Comparison of ENCODE assay signal across 1 cellular context in the genomic region with DNA sequence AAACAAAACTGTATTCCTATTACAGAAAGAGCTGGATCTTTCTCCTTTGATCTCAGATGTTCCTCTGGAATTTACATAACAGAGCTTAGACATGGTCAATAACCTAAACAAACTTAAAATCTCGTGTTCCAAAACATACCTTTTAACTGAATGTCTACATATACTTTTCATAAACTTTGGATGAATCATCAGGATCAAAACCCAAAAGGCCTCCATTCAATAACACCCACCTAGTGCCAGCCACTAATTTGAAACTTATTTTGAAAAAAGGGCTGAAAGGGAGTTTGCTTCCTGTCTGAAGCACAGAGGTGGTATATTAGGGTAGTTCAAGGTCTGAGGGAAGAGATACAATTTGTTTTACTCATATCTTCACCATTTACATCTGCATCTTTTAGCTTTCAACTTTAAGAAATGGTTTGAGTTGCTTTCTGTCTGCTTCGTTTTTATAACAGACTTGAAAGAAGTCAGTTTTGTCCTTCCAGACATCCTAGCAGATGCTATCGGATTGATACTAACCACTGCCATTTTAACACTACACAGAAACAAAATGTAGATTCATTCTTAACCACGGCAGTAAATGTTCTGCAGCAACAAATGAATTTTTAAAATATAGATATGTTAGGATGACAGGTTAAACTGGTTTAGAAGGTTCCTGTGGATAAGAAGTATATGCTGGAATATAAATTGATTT.
TF ChIP-seq lines count a peak whose summit lies in the region.

No MANE protein-coding gene starts in this region.

TF ChIP-seq in SK-N-SH treated with all-trans-retinoic acid at 6 μM for 48 hours, 23 proteins besides CTCF, POLR2A, EP300 and RAD21:
- TF ChIP-seq, protein P1, sequence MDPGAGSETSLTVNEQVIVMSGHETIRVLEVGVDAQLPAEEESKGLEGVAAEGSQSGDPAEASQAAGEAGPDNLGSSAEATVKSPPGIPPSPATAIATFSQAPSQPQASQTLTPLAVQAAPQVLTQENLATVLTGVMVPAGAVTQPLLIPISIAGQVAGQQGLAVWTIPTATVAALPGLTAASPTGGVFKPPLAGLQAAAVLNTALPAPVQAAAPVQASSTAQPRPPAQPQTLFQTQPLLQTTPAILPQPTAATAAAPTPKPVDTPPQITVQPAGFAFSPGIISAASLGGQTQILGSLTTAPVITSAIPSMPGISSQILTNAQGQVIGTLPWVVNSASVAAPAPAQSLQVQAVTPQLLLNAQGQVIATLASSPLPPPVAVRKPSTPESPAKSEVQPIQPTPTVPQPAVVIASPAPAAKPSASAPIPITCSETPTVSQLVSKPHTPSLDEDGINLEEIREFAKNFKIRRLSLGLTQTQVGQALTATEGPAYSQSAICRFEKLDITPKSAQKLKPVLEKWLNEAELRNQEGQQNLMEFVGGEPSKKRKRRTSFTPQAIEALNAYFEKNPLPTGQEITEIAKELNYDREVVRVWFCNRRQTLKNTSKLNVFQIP (CRISPR knock-in tag; IDR thresholded peaks at IDR 0.05; ENCODE audit: borderline replicate concordance, low read depth), result no peak
- TF ChIP-seq ISL1 (CRISPR knock-in tag; IDR thresholded peaks at IDR 0.05) (no peak), ZNF8 (CRISPR knock-in tag; IDR thresholded peaks at IDR 0.05) (no peak), ZFP3 (CRISPR knock-in tag; IDR thresholded peaks at IDR 0.05) (no peak), CSDC2 (CRISPR knock-in tag; IDR thresholded peaks at IDR 0.05) (no peak), TOX (CRISPR knock-in tag; IDR thresholded peaks at IDR 0.05; ENCODE audit: borderline replicate concordance) (no peak), BACH2 (CRISPR knock-in tag; IDR thresholded peaks at IDR 0.05; ENCODE audit: borderline replicate concordance) (no peak), SNAI2 (CRISPR knock-in tag; IDR thresholded peaks at IDR 0.05) (no peak), ZNF70 (CRISPR knock-in tag; IDR thresholded peaks at IDR 0.05) (no peak)
- TF ChIP-seq, protein P2, sequence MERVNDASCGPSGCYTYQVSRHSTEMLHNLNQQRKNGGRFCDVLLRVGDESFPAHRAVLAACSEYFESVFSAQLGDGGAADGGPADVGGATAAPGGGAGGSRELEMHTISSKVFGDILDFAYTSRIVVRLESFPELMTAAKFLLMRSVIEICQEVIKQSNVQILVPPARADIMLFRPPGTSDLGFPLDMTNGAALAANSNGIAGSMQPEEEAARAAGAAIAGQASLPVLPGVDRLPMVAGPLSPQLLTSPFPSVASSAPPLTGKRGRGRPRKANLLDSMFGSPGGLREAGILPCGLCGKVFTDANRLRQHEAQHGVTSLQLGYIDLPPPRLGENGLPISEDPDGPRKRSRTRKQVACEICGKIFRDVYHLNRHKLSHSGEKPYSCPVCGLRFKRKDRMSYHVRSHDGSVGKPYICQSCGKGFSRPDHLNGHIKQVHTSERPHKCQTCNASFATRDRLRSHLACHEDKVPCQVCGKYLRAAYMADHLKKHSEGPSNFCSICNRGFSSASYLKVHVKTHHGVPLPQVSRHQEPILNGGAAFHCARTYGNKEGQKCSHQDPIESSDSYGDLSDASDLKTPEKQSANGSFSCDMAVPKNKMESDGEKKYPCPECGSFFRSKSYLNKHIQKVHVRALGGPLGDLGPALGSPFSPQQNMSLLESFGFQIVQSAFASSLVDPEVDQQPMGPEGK (CRISPR knock-in tag; IDR thresholded peaks at IDR 0.05; ENCODE audit: borderline replicate concordance), result no peak
- TF ChIP-seq, protein P3, sequence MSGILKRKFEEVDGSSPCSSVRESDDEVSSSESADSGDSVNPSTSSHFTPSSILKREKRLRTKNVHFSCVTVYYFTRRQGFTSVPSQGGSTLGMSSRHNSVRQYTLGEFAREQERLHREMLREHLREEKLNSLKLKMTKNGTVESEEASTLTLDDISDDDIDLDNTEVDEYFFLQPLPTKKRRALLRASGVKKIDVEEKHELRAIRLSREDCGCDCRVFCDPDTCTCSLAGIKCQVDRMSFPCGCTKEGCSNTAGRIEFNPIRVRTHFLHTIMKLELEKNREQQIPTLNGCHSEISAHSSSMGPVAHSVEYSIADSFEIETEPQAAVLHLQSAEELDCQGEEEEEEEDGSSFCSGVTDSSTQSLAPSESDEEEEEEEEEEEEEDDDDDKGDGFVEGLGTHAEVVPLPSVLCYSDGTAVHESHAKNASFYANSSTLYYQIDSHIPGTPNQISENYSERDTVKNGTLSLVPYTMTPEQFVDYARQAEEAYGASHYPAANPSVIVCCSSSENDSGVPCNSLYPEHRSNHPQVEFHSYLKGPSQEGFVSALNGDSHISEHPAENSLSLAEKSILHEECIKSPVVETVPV (CRISPR knock-in tag; IDR thresholded peaks at IDR 0.05), result no peak
- TF ChIP-seq, protein P4, sequence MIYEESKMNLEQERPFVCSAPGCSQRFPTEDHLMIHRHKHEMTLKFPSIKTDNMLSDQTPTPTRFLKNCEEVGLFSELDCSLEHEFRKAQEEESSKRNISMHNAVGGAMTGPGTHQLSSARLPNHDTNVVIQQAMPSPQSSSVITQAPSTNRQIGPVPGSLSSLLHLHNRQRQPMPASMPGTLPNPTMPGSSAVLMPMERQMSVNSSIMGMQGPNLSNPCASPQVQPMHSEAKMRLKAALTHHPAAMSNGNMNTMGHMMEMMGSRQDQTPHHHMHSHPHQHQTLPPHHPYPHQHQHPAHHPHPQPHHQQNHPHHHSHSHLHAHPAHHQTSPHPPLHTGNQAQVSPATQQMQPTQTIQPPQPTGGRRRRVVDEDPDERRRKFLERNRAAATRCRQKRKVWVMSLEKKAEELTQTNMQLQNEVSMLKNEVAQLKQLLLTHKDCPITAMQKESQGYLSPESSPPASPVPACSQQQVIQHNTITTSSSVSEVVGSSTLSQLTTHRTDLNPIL (CRISPR knock-in tag; IDR thresholded peaks at IDR 0.05; ENCODE audit: low read depth), result no peak
